ENCODE assay signal across 8 cellular contexts in the genomic region with DNA sequence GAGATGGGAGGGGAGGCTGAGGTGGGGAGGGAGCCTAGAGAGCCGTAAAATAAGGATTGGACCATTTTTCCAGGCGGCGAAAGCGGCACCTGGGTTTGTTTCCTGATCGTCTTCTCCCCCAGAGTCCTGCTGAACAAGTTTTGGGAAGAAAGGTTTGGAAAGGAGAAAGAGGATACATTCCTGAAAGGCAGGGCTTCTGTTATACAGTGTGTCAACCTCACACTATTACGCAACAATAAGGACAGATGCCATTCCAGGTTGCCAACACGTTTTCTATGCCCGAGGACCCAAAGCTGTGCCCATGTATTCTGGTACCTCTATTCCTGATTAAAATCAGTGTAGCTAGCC. TPM values are rescaled to one million over a fixed set of nuclear protein-coding genes. Genes with fewer than 3 reads are reported as not detected.
DNase-seq lines count a peak whose midpoint lies in the region; ATAC-seq and TF ChIP-seq lines count a peak whose summit lies in the region.

No MANE protein-coding gene starts in this region.

- CTCF ChIA-PET in MCF 10A (lab: Yijun Ruan, JAX): interaction anchor here (0.6 to 4.5 kb wide), 10 partner anchors 8 to 487 kb away, joined by 3 to 52 read pairs (median 4); a partner anchor contains a TSS

- no peaks in the 10 kb centered on the region for H3K27me3 Mint-ChIP-seq in MCF 10A (ENCODE audit: insufficient read depth, unreplicated experiment)

- H3K27me3 ChIP-seq in cardiac muscle cell (no peaks in the 10 kb centered on the region), aorta (ENCODE audit: control insufficient read depth in 1 of 2, insufficient read depth in 2 of 2, low read length in 1 of 2) (no peaks in the 10 kb centered on the region)

- BruUV-seq in MCF 10A (replicated peaks; lab: Mats Ljungman, UMichigan): no TSS peak

- no peak overlapping the region for H3K4me3 Mint-ChIP-seq in MCF 10A (ENCODE audit: unreplicated experiment)

- no peak for TF ChIP-seq POLR2A in lower leg skin (IDR thresholded peaks at IDR 0.05)

- POLR2A ChIA-PET in MCF 10A (lab: Yijun Ruan, JAX): interaction anchor here (0.9 to 4.5 kb wide), 22 partner anchors 9 to 708 kb away, joined by 3 to 52 read pairs (median 6); a partner anchor contains a TSS

- H3K27ac ChIP-seq in cardiac muscle cell (peak overlapping the region; percentile 95), aorta (ENCODE audit: low read depth in 1 of 2, low read length in 2 of 2) (peak overlapping the region in 1 of 2 donors; percentile 74)

- H3K4me3 ChIP-seq in cardiac muscle cell (peak overlapping the region; percentile 76), lower leg skin (ENCODE audit: low read depth, poor library complexity, severe bottlenecking) (peak overlapping the region; percentile 95), aorta (ENCODE audit: low read length in 2 of 2) (peak overlapping the region; percentile 35 to 60)

- no peak for ATAC-seq in left cardiac atrium
- no peak for ATAC-seq in aorta (ENCODE audit: low FRiP score)
- ATAC-seq in HG03520 (IDR thresholded peaks at IDR 0.05; ENCODE audit: unreplicated experiment): no peak

- H3K9me3 ChIP-seq in cardiac muscle cell (ENCODE audit: low read depth): no peaks in the 10 kb centered on the region
- H3K9me3 ChIP-seq in aorta (ENCODE audit: control insufficient read depth, low read length): no peaks in the 10 kb centered on the region

- no peaks in the 10 kb centered on the region for H3K9me3 Mint-ChIP-seq in MCF 10A (ENCODE audit: unreplicated experiment)

- WGBS in lower leg skin, 2 donors: 2 to 3% methylated on average over 8 of the region's 8 CpGs
- WGBS in aorta, 2 donors: 2% methylated on average over 8 of the region's 8 CpGs

- peaks cover 34% of the 10 kb centered on the region for H3K4me1 Mint-ChIP-seq in MCF 10A (ENCODE audit: insufficient read depth, unreplicated experiment)

- no peak for DNase-seq in cardiac muscle cell (ENCODE audit: low read depth in 1 of 2, low spot score in 1 of 2)
- DNase-seq in left cardiac atrium: no peak
- peak; percentile 45 for DNase-seq in MCF 10A (ENCODE audit: unreplicated experiment)
- no peak for DNase-seq in lower leg skin (ENCODE audit: low spot score in 2 of 2)
- DNase-seq in aorta: no peak
- DNase-seq in NCI-H1092 treated with DMSO at 0.1 percent for 48 hours (lab: John Stamatoyannopoulos, UW): no peak
- no peak for DNase-seq in amniotic stem cell (lab: John Stamatoyannopoulos, UW)

- H3K36me3 ChIP-seq in cardiac muscle cell (no peaks in the 10 kb centered on the region), aorta (ENCODE audit: control insufficient read depth in 1 of 2, insufficient read depth in 2 of 2, low read length in 1 of 2) (no peaks in the 10 kb centered on the region)

- H3K27ac Mint-ChIP-seq in MCF 10A (ENCODE audit: low read depth, unreplicated experiment): no peak overlapping the region

- no peak for TF ChIP-seq CTCF in cardiac muscle cell (IDR thresholded peaks at IDR 0.05; ENCODE audit: low read depth, low read length)
- no peak for TF ChIP-seq CTCF in MCF 10A (IDR thresholded peaks at IDR 0.05; ENCODE audit: unreplicated experiment)
- no peak for TF ChIP-seq CTCF in lower leg skin (IDR thresholded peaks at IDR 0.05)

- H3K4me1 ChIP-seq in cardiac muscle cell (ENCODE audit: low read depth): peaks cover 19% of the 10 kb centered on the region
- H3K4me1 ChIP-seq in aorta (ENCODE audit: control insufficient read depth in 1 of 2, insufficient read depth in 2 of 2, low read length in 2 of 2): peaks cover 0 to 2% of the 10 kb centered on the region in 2 donors

- intact Hi-C loops in left cardiac atrium (cut with DNase I) (no loop called here), MCF 10A (cut with micrococcal nuclease) (loop anchor here (5.0 kb wide), 1 partner anchor 383 kb away; a partner anchor contains a TSS), lower leg skin (cut with DNase I; ENCODE audit: low total_unique reads) (no loop called here), aorta (cut with DNase I) (loop anchor here (5.0 to 10.0 kb wide), 2 partner anchors 148 to 761 kb away; a partner anchor contains a TSS)

- H3K36me3 Mint-ChIP-seq in MCF 10A (ENCODE audit: insufficient read depth, unreplicated experiment): no peaks in the 10 kb centered on the region

RNA-seq across cellular contexts. Expression of a gene that starts 0.7 kb away (rescaled TPM):
- 37.0 and 45.1 TPM in 2 replicates for total RNA-seq in cardiac muscle cell
- 134 and 141 TPM in 2 replicates for polyA plus RNA-seq in cardiac muscle cell
- 10 to 100 TPM; 66.0 to 69.2 TPM for total RNA-seq in left cardiac atrium
- total RNA-seq in MCF 10A (2022): 49.2 and 57.5 TPM in 2 replicates
- total RNA-seq in lower leg skin: 10 to 100 TPM; 22.7 to 34.4 (median 26.8) TPM
- total RNA-seq in aorta: 10 to 100 TPM; 38.5 to 45.6 TPM
- 100 to 1,000 TPM in 1 of 2 donors, 10 to 100 TPM in 1; 49.4 to 101 TPM for polyA plus RNA-seq in aorta

RNA-seq across cellular contexts. Expression of a gene that starts 53.3 kb away (rescaled TPM):
- 9.1 and 15.1 TPM in 2 replicates for total RNA-seq in cardiac muscle cell
- polyA plus RNA-seq in cardiac muscle cell: 18.0 and 34.4 TPM in 2 replicates
- 10 to 100 TPM; 55.7 to 58.2 TPM for total RNA-seq in left cardiac atrium
- total RNA-seq in MCF 10A (2022): 10.7 and 37.6 TPM in 2 replicates
- total RNA-seq in lower leg skin: under 1 TPM; 0.08 to 0.94 (median 0.37) TPM
- under 1 TPM in 1 of 2 donors, not detected in 1; 0.21 TPM for total RNA-seq in aorta
- polyA plus RNA-seq in aorta: not detected

Comparison
In these comparisons a context has a peak if more than half of its experiments do, and no peak if none do; other contexts are left out.
1. intact Hi-C loops: an anchor here in MCF 10A (5.0 kb wide) and aorta (5.0 to 10.0 kb wide); none called in left cardiac atrium and lower leg skin.